In the genomic region with DNA sequence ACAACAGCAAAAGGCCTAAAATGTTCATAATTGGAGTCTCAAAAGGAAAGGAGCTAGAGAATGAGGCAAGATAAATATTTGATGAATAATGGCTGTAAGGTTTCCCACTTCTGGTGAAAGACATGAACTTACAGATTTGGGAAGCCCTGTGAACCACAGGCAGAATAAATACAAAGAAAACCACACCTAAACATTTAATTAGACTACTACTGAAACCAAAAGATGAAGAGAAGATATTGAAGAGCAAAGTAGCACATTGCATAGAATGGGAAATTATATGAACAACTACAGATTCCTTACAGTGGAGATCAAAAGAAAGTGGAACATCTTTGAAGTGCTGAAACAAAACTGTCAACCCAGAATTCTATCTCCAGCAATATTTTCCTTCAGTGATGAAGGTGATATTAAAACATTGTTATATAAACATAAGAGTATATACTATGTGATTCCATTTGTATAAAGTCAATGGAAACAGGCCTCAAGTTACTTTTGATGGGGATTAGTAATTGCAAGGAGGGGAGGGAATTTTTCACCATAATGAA, we compare ENCODE assay signal across 25 cellular contexts.
"Had no signal": no experiment of that assay in that cellular context is flagged by ENCODE, and none has a peak within 500 bp of the region (broad histone marks: within the 10 kb centered on the region; RNA-seq: fewer than 3 reads in every experiment).

No MANE protein-coding gene starts in this region.

- H3K4me3 ChIP-seq: left lung, lower lobe of right lung, pancreas, right atrium auricular region, right lobe of liver, smooth muscle cell, stomach, testis, thyroid gland, transverse colon, upper lobe of left lung, vagina had no signal

- H3K4me3 Mint-ChIP-seq: naive thymus-derived CD8-positive, alpha-beta T cell; nephron; neural crest cell; stimulated activated memory B cell treated with anti-CD40 and anti-IgM and Interleukin-4, amounts not matched to agents 10 μg/mL and 1 μg/mL and 100 μg/mL, for 72 hours had no signal

- H3K27me3 Mint-ChIP-seq: naive thymus-derived CD8-positive, alpha-beta T cell; stimulated activated memory B cell treated with anti-CD40 and anti-IgM and Interleukin-4, amounts not matched to agents 10 μg/mL and 1 μg/mL and 100 μg/mL, for 72 hours had no signal

- H3K27me3 ChIP-seq: left lung, pancreas, right atrium auricular region, right lobe of liver, stomach, testis, thyroid gland, transverse colon, upper lobe of left lung, vagina had no signal

- H3K9me3 ChIP-seq: pancreas, testis, thyroid gland had no signal

- H3K27ac Mint-ChIP-seq: nephron; stimulated activated memory B cell treated with anti-CD40 and anti-IgM and Interleukin-4, amounts not matched to agents 10 μg/mL and 1 μg/mL and 100 μg/mL, for 72 hours had no signal

- H3K4me2 ChIP-seq: smooth muscle cell had no signal

- H3K27ac ChIP-seq: left lung, lower lobe of right lung, pancreas, right atrium auricular region, right lobe of liver, stomach, testis, thyroid gland, transverse colon, upper lobe of left lung, vagina had no signal

- DNase-seq: islet precursor cell; left lung; lower lobe of right lung; mammary epithelial cell; mesenchymal stem cell; naive thymus-derived CD8-positive, alpha-beta T cell; nucleus accumbens; pancreas; right lobe of liver; stimulated activated CD4-positive, alpha-beta T cell treated with anti-CD3 and anti-CD28 coated beads, Interleukin-1b, Interleukin-23, amount 100 ng/mL, for 48 hours; stimulated activated CD4-positive, alpha-beta T cell treated with anti-CD3 and anti-CD28 coated beads, Interleukin-2, amount 100 ng/mL, for 48 hours; stimulated activated CD4-positive, alpha-beta T cell treated with anti-CD3 and anti-CD28 coated beads, Interleukin-4, amount 100 ng/mL, for 4 hours; stimulated activated CD8-positive, alpha-beta memory T cell treated with anti-CD3 and anti-CD28 coated beads, Interleukin-4, amount 100 ng/mL, for 48 hours; stimulated activated naive CD8-positive, alpha-beta T cell treated with anti-CD3 and anti-CD28 coated beads, Interleukin-15, Interleukin-2, amounts not matched to agents 100 U/mL and 50 U/mL, for 24 hours; stomach; testis; thyroid gland; transverse colon; upper lobe of left lung had no signal

- FAIRE-seq: pancreas had no signal

- ATAC-seq: left lung; lower lobe of right lung; naive thymus-derived CD8-positive, alpha-beta T cell; pancreas; right lobe of liver; stimulated activated memory B cell treated with anti-CD40 and anti-IgM and Interleukin-4, amounts not matched to agents 10 μg/mL and 1 μg/mL and 100 μg/mL, for 72 hours; stimulated activated naive CD8-positive, alpha-beta T cell treated with anti-CD3 and anti-CD28 coated beads, Interleukin-15, Interleukin-2, amounts not matched to agents 100 U/mL and 50 U/mL, for 24 hours had no signal

- H3K36me3 ChIP-seq: lower lobe of right lung, pancreas, right atrium auricular region, right lobe of liver, stomach, thyroid gland, vagina had no signal

- H3K4me1 ChIP-seq: left lung, lower lobe of right lung, pancreas, right lobe of liver had no signal
